ENCODE assay signal across 8 cellular contexts in the genomic region with DNA sequence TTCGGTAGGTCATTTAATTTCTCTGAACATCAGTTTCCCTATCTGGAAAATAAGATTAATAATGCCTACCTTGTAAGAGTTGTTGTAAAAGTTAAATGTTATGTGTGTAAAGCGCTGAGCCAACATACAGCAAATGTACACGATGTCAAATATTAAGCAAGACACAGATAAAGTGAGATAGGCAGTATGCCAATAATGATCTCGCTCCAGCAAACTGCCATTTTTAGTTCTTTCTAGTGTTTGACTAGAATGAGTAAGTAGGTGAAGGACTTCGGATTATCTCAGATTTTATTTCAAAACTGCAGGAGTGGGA. TPM values are rescaled to one million over a fixed set of nuclear protein-coding genes. Genes with fewer than 3 reads are reported as not detected.
DNase-seq lines count a peak whose midpoint lies in the region; ATAC-seq and TF ChIP-seq lines count a peak whose summit lies in the region.

No MANE protein-coding gene starts in this region.

- H4K8ac ChIP-seq in trophoblast cell (ENCODE audit: low read depth, low read length), result no peak overlapping the region

- DNase-seq in BJ (ENCODE audit: low read depth), result no peak
- no peak for DNase-seq in NT2/D1 (ENCODE audit: low read depth, low spot score)
- no peak for DNase-seq in epithelial cell of esophagus (ENCODE audit: low read depth)
- DNase-seq in trophoblast cell, result peak in 1 of 2 donors; percentile 74
- no peak for DNase-seq in G401 (ENCODE audit: low spot score)
- DNase-seq in activated effector memory CD4-positive, alpha-beta T cell treated with Interleukin-2 at 50 U/mL for 16 hours, result no peak
- DNase-seq in OCI-M2 (lab: John Stamatoyannopoulos, UW; ENCODE audit: unreplicated experiment), result no peak

- no peak overlapping the region for H3K23ac ChIP-seq in trophoblast cell (ENCODE audit: low read length)

- no peak overlapping the region for H4K91ac ChIP-seq in trophoblast cell (ENCODE audit: low read depth, low read length)

- H2AK5ac ChIP-seq in trophoblast cell (ENCODE audit: low read length), result no peak overlapping the region

- 0 out of 2 replicates have a peak, but pooled peaks cover 2% of the 10 kb centered on the region for H3K27me3 ChIP-seq in BJ (ENCODE audit: control insufficient read depth, insufficient read depth, low read length)
- peaks cover 9% of the 10 kb centered on the region for H3K27me3 ChIP-seq in NT2/D1 (ENCODE audit: insufficient read depth, insufficient read length)
- H3K27me3 ChIP-seq in trophoblast cell (ENCODE audit: insufficient read depth, low read length), result no peaks in the 10 kb centered on the region

- peak; percentile 3 for ATAC-seq in GM21360 (IDR thresholded peaks at IDR 0.05; ENCODE audit: unreplicated experiment)

- H3K4ac ChIP-seq in trophoblast cell (ENCODE audit: low read depth, low read length), result no peak overlapping the region

- peaks cover 6% of the 10 kb centered on the region for H3K79me1 ChIP-seq in trophoblast cell (ENCODE audit: low read length)

- POLR2A ChIA-PET in BJ (lab: Charles Lee), result interaction anchor here (0.6 kb wide), 1 partner anchor 827 kb away, joined by 21 read pairs; no protein-coding TSS in a partner anchor

- H3K4me2 ChIP-seq in trophoblast cell (ENCODE audit: low read length), result peak overlapping the region; percentile 93

- H3K27ac ChIP-seq in trophoblast cell (ENCODE audit: low read depth, low read length), result no peak overlapping the region

- H2BK120ac ChIP-seq in trophoblast cell (ENCODE audit: insufficient read depth, low read length, poor library complexity), result no peak overlapping the region

- H3K18ac ChIP-seq in trophoblast cell (ENCODE audit: low read length), result no peak overlapping the region

- H4K12ac ChIP-seq in trophoblast cell (ENCODE audit: low read depth, low read length), result no peak overlapping the region

- H3K9me3 ChIP-seq in NT2/D1 (ENCODE audit: insufficient read depth, low read length) (no peaks in the 10 kb centered on the region), trophoblast cell (ENCODE audit: insufficient read depth, low read depth, low read length) (no peaks in the 10 kb centered on the region)

- H3K4me1 ChIP-seq in NT2/D1 (ENCODE audit: insufficient read depth, insufficient read length), result no peaks in the 10 kb centered on the region
- peaks cover 0 to 2% of the 10 kb centered on the region in 2 experiments for H3K4me1 ChIP-seq in trophoblast cell (ENCODE audit: control insufficient read depth in 1 of 2, insufficient read depth in 2 of 2, low read length in 2 of 2)

- peak overlapping the region; percentile 85 for H3K9ac ChIP-seq in NT2/D1 (ENCODE audit: insufficient read length, low read depth)
- no peak overlapping the region for H3K9ac ChIP-seq in trophoblast cell (ENCODE audit: low read length)

- H3K36me3 ChIP-seq in BJ (ENCODE audit: control insufficient read depth, insufficient read depth, low read length), result no peaks in the 10 kb centered on the region
- peaks cover 2% of the 10 kb centered on the region for H3K36me3 ChIP-seq in NT2/D1 (ENCODE audit: insufficient read depth, insufficient read length, low read length)
- peaks cover 0 to 7% of the 10 kb centered on the region in 2 experiments for H3K36me3 ChIP-seq in trophoblast cell (ENCODE audit: control insufficient read depth in 1 of 2, insufficient read depth in 2 of 2, low read length in 2 of 2)

- no peak overlapping the region for H3K14ac ChIP-seq in trophoblast cell (ENCODE audit: low read length)

- WGBS in trophoblast cell (ENCODE audit: extremely low coverage, insufficient coverage, insufficient read length), result no CpG with 5 or more reads among the region's 5 CpGs

- CTCF ChIA-PET in BJ (lab: Yijun Ruan, JAX), result interaction anchor here (0.7 to 3.1 kb wide), 7 partner anchors 19 to 200 kb away, joined by 3 to 31 read pairs (median 4); no protein-coding TSS in a partner anchor

- no peak overlapping the region for H2BK5ac ChIP-seq in trophoblast cell (ENCODE audit: low read depth, low read length, poor library complexity)

- TF ChIP-seq CTCF in BJ (IDR thresholded peaks at IDR 0.05; ENCODE audit: insufficient read depth, low read depth, low read length) (no peak), epithelial cell of esophagus (IDR thresholded peaks at IDR 0.05; ENCODE audit: insufficient read depth, low read depth, low read length, missing control alignments) (no peak)

- in situ Hi-C loops in G401 (cut with HindIII; ENCODE audit: low sequenced_read_pairs), result no loop called here

- H3K79me2 ChIP-seq in trophoblast cell (ENCODE audit: control insufficient read depth, insufficient read depth, low read length, poor library complexity), result peaks cover 7% of the 10 kb centered on the region

- peak overlapping the region; percentile 78 for H3K4me3 ChIP-seq in BJ (ENCODE audit: low read depth, low read length)
- peak overlapping the region; percentile 75 for H3K4me3 ChIP-seq in NT2/D1 (ENCODE audit: insufficient read length, low read depth)
- peak overlapping the region; percentile 86 for H3K4me3 ChIP-seq in epithelial cell of esophagus (ENCODE audit: low read length)
- peak overlapping the region; percentile 98 for H3K4me3 ChIP-seq in trophoblast cell (ENCODE audit: low read depth, low read length)

- no peak overlapping the region for H2BK12ac ChIP-seq in trophoblast cell (ENCODE audit: low read length)

- no peak overlapping the region for H2AFZ ChIP-seq in trophoblast cell (ENCODE audit: insufficient read depth, low read length, poor library complexity)

RNA-seq across cellular contexts. Expression of a gene that starts 0.8 kb away (rescaled TPM):
- polyA plus RNA-seq in BJ (2011; rRNA removed), result 38.0 and 43.3 TPM in 2 replicates
- 7.8 and 8.5 TPM in 2 replicates for polyA minus RNA-seq in BJ (2011; rRNA and poly(A)+ RNA removed)
- polyA plus RNA-seq in trophoblast cell (2013), result 37.3 and 38.0 TPM in 2 replicates
- 39.7 and 59.3 TPM in 2 replicates for total RNA-seq in G401 (2014; rRNA removed; shearing (Covaris generic))
